2 cellular contexts compared by ENCODE assay signal in the genomic region with DNA sequence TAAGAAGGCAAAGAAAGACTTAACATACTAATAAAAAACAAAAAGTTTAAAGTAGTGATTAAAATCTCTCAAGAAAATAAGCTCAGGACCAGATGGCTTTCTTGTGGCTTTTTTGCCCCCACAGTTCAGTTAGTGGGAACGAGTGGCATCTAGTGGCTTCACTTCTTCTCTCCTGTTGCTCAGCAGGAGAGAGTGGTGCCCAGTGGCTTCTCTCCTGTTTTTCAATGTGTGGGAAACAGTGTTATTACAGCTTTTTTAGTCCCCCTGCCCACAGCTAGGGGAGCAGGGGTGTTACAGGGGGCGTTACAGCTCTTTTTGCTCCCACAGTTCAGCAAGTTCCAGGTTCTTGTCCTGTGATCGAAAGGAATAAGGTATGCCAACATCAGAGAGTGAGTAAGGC.
TF ChIP-seq lines count a peak whose summit lies in the region.

No MANE protein-coding gene starts in this region.

TF ChIP-seq in A549, 52 proteins besides CTCF, POLR2A, EP300 and RAD21 (continued from another document):
- TF ChIP-seq, protein P1, sequence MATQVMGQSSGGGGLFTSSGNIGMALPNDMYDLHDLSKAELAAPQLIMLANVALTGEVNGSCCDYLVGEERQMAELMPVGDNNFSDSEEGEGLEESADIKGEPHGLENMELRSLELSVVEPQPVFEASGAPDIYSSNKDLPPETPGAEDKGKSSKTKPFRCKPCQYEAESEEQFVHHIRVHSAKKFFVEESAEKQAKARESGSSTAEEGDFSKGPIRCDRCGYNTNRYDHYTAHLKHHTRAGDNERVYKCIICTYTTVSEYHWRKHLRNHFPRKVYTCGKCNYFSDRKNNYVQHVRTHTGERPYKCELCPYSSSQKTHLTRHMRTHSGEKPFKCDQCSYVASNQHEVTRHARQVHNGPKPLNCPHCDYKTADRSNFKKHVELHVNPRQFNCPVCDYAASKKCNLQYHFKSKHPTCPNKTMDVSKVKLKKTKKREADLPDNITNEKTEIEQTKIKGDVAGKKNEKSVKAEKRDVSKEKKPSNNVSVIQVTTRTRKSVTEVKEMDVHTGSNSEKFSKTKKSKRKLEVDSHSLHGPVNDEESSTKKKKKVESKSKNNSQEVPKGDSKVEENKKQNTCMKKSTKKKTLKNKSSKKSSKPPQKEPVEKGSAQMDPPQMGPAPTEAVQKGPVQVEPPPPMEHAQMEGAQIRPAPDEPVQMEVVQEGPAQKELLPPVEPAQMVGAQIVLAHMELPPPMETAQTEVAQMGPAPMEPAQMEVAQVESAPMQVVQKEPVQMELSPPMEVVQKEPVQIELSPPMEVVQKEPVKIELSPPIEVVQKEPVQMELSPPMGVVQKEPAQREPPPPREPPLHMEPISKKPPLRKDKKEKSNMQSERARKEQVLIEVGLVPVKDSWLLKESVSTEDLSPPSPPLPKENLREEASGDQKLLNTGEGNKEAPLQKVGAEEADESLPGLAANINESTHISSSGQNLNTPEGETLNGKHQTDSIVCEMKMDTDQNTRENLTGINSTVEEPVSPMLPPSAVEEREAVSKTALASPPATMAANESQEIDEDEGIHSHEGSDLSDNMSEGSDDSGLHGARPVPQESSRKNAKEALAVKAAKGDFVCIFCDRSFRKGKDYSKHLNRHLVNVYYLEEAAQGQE (IDR thresholded peaks at IDR 0.05), result no peak
- TF ChIP-seq FOXS1 (CRISPR knock-in tag; IDR thresholded peaks at IDR 0.05), result no peak
- TF ChIP-seq MAZ (IDR thresholded peaks at IDR 0.05; ENCODE audit: borderline replicate concordance, low read depth, low read length), result no peak
- no peak for TF ChIP-seq JUN (IDR thresholded peaks at IDR 0.05)
- TF ChIP-seq, protein P2, sequence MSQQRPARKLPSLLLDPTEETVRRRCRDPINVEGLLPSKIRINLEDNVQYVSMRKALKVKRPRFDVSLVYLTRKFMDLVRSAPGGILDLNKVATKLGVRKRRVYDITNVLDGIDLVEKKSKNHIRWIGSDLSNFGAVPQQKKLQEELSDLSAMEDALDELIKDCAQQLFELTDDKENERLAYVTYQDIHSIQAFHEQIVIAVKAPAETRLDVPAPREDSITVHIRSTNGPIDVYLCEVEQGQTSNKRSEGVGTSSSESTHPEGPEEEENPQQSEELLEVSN (IDR thresholded peaks at IDR 0.05; ENCODE audit: borderline replicate concordance, low read depth), result no peak
- no peak for TF ChIP-seq RARB (CRISPR knock-in tag; IDR thresholded peaks at IDR 0.05)
- TF ChIP-seq, protein P3, sequence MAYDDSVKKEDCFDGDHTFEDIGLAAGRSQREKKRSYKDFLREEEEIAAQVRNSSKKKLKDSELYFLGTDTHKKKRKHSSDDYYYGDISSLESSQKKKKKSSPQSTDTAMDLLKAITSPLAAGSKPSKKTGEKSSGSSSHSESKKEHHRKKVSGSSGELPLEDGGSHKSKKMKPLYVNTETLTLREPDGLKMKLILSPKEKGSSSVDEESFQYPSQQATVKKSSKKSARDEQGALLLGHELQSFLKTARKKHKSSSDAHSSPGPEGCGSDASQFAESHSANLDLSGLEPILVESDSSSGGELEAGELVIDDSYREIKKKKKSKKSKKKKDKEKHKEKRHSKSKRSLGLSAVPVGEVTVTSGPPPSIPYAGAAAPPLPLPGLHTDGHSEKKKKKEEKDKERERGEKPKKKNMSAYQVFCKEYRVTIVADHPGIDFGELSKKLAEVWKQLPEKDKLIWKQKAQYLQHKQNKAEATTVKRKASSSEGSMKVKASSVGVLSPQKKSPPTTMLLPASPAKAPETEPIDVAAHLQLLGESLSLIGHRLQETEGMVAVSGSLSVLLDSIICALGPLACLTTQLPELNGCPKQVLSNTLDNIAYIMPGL (CRISPR knock-in tag; IDR thresholded peaks at IDR 0.05; ENCODE audit: borderline replicate concordance), result no peak
- TF ChIP-seq CEBPB (IDR thresholded peaks at IDR 0.05), result no peak
- TF ChIP-seq TP53 (CRISPR knock-in tag; IDR thresholded peaks at IDR 0.05), result no peak
- no peak for TF ChIP-seq HOXA7 (CRISPR knock-in tag; IDR thresholded peaks at IDR 0.05)
TF ChIP-seq in A549: peak in this region for 0.

TF ChIP-seq in GM23338, 12 proteins besides CTCF, POLR2A, EP300 and RAD21:
- TF ChIP-seq, protein P4, sequence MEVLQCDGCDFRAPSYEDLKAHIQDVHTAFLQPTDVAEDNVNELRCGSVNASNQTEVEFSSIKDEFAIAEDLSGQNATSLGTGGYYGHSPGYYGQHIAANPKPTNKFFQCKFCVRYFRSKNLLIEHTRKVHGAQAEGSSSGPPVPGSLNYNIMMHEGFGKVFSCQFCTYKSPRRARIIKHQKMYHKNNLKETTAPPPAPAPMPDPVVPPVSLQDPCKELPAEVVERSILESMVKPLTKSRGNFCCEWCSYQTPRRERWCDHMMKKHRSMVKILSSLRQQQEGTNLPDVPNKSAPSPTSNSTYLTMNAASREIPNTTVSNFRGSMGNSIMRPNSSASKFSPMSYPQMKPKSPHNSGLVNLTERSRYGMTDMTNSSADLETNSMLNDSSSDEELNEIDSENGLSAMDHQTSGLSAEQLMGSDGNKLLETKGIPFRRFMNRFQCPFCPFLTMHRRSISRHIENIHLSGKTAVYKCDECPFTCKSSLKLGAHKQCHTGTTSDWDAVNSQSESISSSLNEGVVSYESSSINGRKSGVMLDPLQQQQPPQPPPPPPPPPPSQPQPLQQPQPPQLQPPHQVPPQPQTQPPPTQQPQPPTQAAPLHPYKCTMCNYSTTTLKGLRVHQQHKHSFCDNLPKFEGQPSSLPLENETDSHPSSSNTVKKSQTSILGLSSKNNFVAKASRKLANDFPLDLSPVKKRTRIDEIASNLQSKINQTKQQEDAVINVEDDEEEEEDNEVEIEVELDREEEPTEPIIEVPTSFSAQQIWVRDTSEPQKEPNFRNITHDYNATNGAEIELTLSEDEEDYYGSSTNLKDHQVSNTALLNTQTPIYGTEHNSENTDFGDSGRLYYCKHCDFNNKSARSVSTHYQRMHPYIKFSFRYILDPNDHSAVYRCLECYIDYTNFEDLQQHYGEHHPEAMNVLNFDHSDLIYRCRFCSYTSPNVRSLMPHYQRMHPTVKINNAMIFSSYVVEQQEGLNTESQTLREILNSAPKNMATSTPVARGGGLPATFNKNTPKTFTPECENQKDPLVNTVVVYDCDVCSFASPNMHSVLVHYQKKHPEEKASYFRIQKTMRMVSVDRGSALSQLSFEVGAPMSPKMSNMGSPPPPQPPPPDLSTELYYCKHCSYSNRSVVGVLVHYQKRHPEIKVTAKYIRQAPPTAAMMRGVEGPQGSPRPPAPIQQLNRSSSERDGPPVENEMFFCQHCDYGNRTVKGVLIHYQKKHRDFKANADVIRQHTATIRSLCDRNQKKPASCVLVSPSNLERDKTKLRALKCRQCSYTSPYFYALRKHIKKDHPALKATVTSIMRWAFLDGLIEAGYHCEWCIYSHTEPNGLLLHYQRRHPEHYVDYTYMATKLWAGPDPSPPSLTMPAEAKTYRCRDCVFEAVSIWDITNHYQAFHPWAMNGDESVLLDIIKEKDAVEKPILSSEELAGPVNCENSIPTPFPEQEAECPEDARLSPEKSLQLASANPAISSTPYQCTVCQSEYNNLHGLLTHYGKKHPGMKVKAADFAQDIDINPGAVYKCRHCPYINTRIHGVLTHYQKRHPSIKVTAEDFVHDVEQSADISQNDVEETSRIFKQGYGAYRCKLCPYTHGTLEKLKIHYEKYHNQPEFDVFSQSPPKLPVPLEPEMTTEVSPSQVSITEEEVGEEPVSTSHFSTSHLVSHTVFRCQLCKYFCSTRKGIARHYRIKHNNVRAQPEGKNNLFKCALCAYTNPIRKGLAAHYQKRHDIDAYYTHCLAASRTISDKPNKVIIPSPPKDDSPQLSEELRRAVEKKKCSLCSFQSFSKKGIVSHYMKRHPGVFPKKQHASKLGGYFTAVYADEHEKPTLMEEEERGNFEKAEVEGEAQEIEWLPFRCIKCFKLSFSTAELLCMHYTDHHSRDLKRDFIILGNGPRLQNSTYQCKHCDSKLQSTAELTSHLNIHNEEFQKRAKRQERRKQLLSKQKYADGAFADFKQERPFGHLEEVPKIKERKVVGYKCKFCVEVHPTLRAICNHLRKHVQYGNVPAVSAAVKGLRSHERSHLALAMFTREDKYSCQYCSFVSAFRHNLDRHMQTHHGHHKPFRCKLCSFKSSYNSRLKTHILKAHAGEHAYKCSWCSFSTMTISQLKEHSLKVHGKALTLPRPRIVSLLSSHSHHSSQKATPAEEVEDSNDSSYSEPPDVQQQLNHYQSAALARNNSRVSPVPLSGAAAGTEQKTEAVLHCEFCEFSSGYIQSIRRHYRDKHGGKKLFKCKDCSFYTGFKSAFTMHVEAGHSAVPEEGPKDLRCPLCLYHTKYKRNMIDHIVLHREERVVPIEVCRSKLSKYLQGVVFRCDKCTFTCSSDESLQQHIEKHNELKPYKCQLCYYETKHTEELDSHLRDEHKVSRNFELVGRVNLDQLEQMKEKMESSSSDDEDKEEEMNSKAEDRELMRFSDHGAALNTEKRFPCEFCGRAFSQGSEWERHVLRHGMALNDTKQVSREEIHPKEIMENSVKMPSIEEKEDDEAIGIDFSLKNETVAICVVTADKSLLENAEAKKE (CRISPR knock-in tag; IDR thresholded peaks at IDR 0.05), result no peak
- TF ChIP-seq JUNB (IDR thresholded peaks at IDR 0.05; ENCODE audit: unreplicated experiment) (no peak), EZH2 (IDR thresholded peaks at IDR 0.05; ENCODE audit: low read depth, unreplicated experiment) (no peak), ZNF114 (CRISPR knock-in tag; IDR thresholded peaks at IDR 0.05) (no peak), STAT1 (IDR thresholded peaks at IDR 0.05; ENCODE audit: unreplicated experiment) (no peak), CREB1 (CRISPR knock-in tag; IDR thresholded peaks at IDR 0.05; ENCODE audit: low read depth) (no peak), EZH2phosphoT487 (IDR thresholded peaks at IDR 0.05; ENCODE audit: unreplicated experiment) (no peak), ZNF331 (CRISPR knock-in tag; IDR thresholded peaks at IDR 0.05; ENCODE audit: low read depth) (no peak)
- TF ChIP-seq, protein P1 (IDR thresholded peaks at IDR 0.05; ENCODE audit: unreplicated experiment), result no peak
